ENCODE assay signal across 11 cellular contexts in genomic region chr5:88736494-88736893, GRCh38.
DNase-seq lines count a peak whose midpoint lies in the region; ATAC-seq and TF ChIP-seq lines count a peak whose summit lies in the region.
"Had no signal": no experiment of that assay in that cellular context is flagged by ENCODE, and none has a peak within 500 bp of the region (broad histone marks: within the 10 kb centered on the region; RNA-seq: fewer than 3 reads in every experiment).

No MANE protein-coding gene starts in this region.

- peak overlapping the region; percentile 37 to 75 for H3K27ac ChIP-seq in ascending aorta
- no peak overlapping the region for H3K27ac ChIP-seq in A673 (ENCODE audit: low read depth, low read length, poor library complexity, severe bottlenecking)
- no peak overlapping the region for H3K27ac ChIP-seq in foreskin keratinocyte
- H3K27ac ChIP-seq: neural progenitor cell had no signal

- peaks cover 12 to 25% of the 10 kb centered on the region in 2 donors for H3K4me1 ChIP-seq in ascending aorta
- H3K4me1 ChIP-seq in A673 (ENCODE audit: insufficient read depth, low read length, poor library complexity, severe bottlenecking), result no peaks in the 10 kb centered on the region
- no peaks in the 10 kb centered on the region for H3K4me1 ChIP-seq in foreskin keratinocyte

- H3K9me3 ChIP-seq in ascending aorta, result no peaks in the 10 kb centered on the region
- no peaks in the 10 kb centered on the region for H3K9me3 ChIP-seq in A673 (ENCODE audit: low read depth, low read length, poor library complexity, severe bottlenecking)

- CTCF ChIA-PET in A673 (lab: Charles Lee), result no interaction called here

- TF ChIP-seq CTCF in ascending aorta (IDR thresholded peaks at IDR 0.05) (no peak), A673 (conservative IDR thresholded peaks at IDR 0.05; ENCODE audit: low read depth, low read length) (no peak), foreskin keratinocyte (conservative IDR thresholded peaks at IDR 0.05) (no peak)

- no peak overlapping the region for H3K4me3 ChIP-seq in ascending aorta
- no peak overlapping the region for H3K4me3 ChIP-seq in A673 (ENCODE audit: low read depth, low read length, poor library complexity, severe bottlenecking)
- H3K4me3 ChIP-seq: neural progenitor cell had no signal

- BruUV-seq in A673 (replicated peaks; lab: Mats Ljungman, UMichigan), result no TSS peak

- DNase-seq in ascending aorta (ENCODE audit: low spot score in 2 of 2) (no peak), A673 (ENCODE audit: low spot score) (no peak), HUDEP-2 (lab: John Stamatoyannopoulos, UW; ENCODE audit: unreplicated experiment in 76 of 76) (no peak), foreskin keratinocyte (no peak), NK-92 (lab: John Stamatoyannopoulos, UW; ENCODE audit: unreplicated experiment) (no peak)
- DNase-seq: CD4-positive, CD25-positive, alpha-beta regulatory T cell; NCI-H1436 treated with DMSO at 0.1 percent for 48 hours had no signal

- POLR2A ChIA-PET in A673 (lab: Charles Lee; ENCODE audit: low non-redundant PET), result no interaction called here

- H3K36me3 ChIP-seq in ascending aorta (no peaks in the 10 kb centered on the region), A673 (ENCODE audit: insufficient read depth, low read length, poor library complexity, severe bottlenecking) (no peaks in the 10 kb centered on the region)
- H3K36me3 ChIP-seq: neural progenitor cell had no signal

- ATAC-seq in GM18502 (IDR thresholded peaks at IDR 0.05; ENCODE audit: poor library complexity, unreplicated experiment) (peak; percentile 39), GM21526 (IDR thresholded peaks at IDR 0.05; ENCODE audit: low FRiP score, unreplicated experiment) (peak; percentile 28), HG03135 (IDR thresholded peaks at IDR 0.05; ENCODE audit: unreplicated experiment) (peak; percentile 16), foreskin keratinocyte (no peak)

- intact Hi-C loops in ascending aorta (cut with DNase I), result loop anchor here (10.0 kb wide), 2 partner anchors 548 to 988 kb away; no protein-coding TSS in a partner anchor
- intact Hi-C loops in A673 (cut with micrococcal nuclease; ENCODE audit: unreplicated experiment), result loop anchor here (10.0 kb wide), 1 partner anchor 988 kb away; no protein-coding TSS in a partner anchor

- no peaks in the 10 kb centered on the region for H3K27me3 ChIP-seq in ascending aorta
- H3K27me3 ChIP-seq in A673 (replicated peaks; ENCODE audit: insufficient read depth, low read depth, low read length, poor library complexity), result no peaks in the 10 kb centered on the region
- H3K27me3 ChIP-seq in foreskin keratinocyte, result peaks cover 6% of the 10 kb centered on the region
- H3K27me3 ChIP-seq: neural progenitor cell had no signal

Comparison
In these comparisons a context has a peak if more than half of its experiments do, and no peak if none do; other contexts are left out.
1. H3K27ac ChIP-seq: peak in ascending aorta (2 of 2); none in A673 (single experiment) and foreskin keratinocyte (single experiment).